Comparison of ENCODE assay signal across 8 cellular contexts in genomic region chr5:16934669-16935068, GRCh38. TPM values are rescaled to one million over a fixed set of nuclear protein-coding genes. Genes with fewer than 3 reads are reported as not detected.
DNase-seq lines count a peak whose midpoint lies in the region; ATAC-seq, FAIRE-seq and TF ChIP-seq lines count a peak whose summit lies in the region.

No MANE protein-coding gene starts in this region.

- H3K79me2 ChIP-seq in endothelial cell of umbilical vein (ENCODE audit: control insufficient read depth, insufficient read depth, low read length) = peaks cover 62% of the 10 kb centered on the region

- DNase-seq in DMS53 (lab: John Stamatoyannopoulos, UW) (peak; percentile 47), NCI-H748 (lab: John Stamatoyannopoulos, UW; ENCODE audit: unreplicated experiment) (peak; percentile 67), endothelial cell of umbilical vein (ENCODE audit: low read depth, low spot score) (peak; percentile 63), HuH-7.5 (ENCODE audit: low spot score) (no peak)
- no peak for DNase-seq in activated CD8-positive, alpha-beta memory T cell treated with anti-CD3 and anti-CD28 coated beads, Interleukin-2, amount 50 U/mL, for 4 hours

- no peaks in the 10 kb centered on the region for H3K9me1 ChIP-seq in endothelial cell of umbilical vein (replicated peaks; ENCODE audit: control insufficient read depth, extremely low read depth, insufficient read depth, low read length)

- H3K36me3 ChIP-seq in endothelial cell of umbilical vein (ENCODE audit: control insufficient read depth in 2 of 2, extremely low read depth in 1 of 2, insufficient read depth in 2 of 2, low read length in 2 of 2) (no peaks in the 10 kb centered on the region), neuron (ENCODE audit: insufficient read depth, low read length) (no peaks in the 10 kb centered on the region)

- peak; percentile 65 for FAIRE-seq in endothelial cell of umbilical vein (lab: Jason Lieb, UNC)

- CTCF ChIA-PET in endothelial cell of umbilical vein (lab: Charles Lee) = interaction anchor here (0.7 to 12.0 kb wide), 15 partner anchors 10 to 255 kb away, joined by 3 to 257 read pairs (median 4); no protein-coding TSS in a partner anchor

- peaks cover 13% of the 10 kb centered on the region for H4K20me1 ChIP-seq in endothelial cell of umbilical vein (replicated peaks; ENCODE audit: control insufficient read depth, extremely low read depth, insufficient read depth, low read length)

- H3K27me3 ChIP-seq in endothelial cell of umbilical vein (ENCODE audit: control insufficient read depth in 2 of 2, insufficient read depth in 2 of 2, low read length in 2 of 2) (no peaks in the 10 kb centered on the region), neuron (ENCODE audit: insufficient read depth, low read length) (peaks cover 23% of the 10 kb centered on the region)

- H3K27ac ChIP-seq in endothelial cell of umbilical vein (ENCODE audit: insufficient read depth, low read depth, low read length) = peak overlapping the region; percentile 81

- intact Hi-C loops in endothelial cell of umbilical vein (cut with micrococcal nuclease) = loop anchor here (1.0 to 10.0 kb wide), 7 partner anchors 18 to 256 kb away; no protein-coding TSS in a partner anchor

- BruUV-seq in endothelial cell of umbilical vein (replicated peaks; lab: Mats Ljungman, UMichigan) = TSS peak; percentile 16

- H3K4me1 ChIP-seq in endothelial cell of umbilical vein (ENCODE audit: control insufficient read depth, extremely low read depth, insufficient read depth, low read length) (peaks cover 52% of the 10 kb centered on the region), neuron (ENCODE audit: insufficient read depth, low read length) (peaks cover 14% of the 10 kb centered on the region)

- ATAC-seq in GM19397 (IDR thresholded peaks at IDR 0.05; ENCODE audit: unreplicated experiment) = no peak
- no peak for ATAC-seq in GM18907 (IDR thresholded peaks at IDR 0.05; ENCODE audit: unreplicated experiment)

- H3K4me2 ChIP-seq in endothelial cell of umbilical vein (ENCODE audit: insufficient read depth, low read length) = peak overlapping the region; percentile 95

- H2AFZ ChIP-seq in endothelial cell of umbilical vein (ENCODE audit: low read depth, low read length) = no peak overlapping the region
- H2AFZ ChIP-seq in neuron (ENCODE audit: low read depth, low read length) = peak overlapping the region; percentile 99

- TF ChIP-seq POLR2A in endothelial cell of umbilical vein (IDR thresholded peaks at IDR 0.05; ENCODE audit: low read depth, low read length) = no peak

- no peaks in the 10 kb centered on the region for H3K9me3 ChIP-seq in endothelial cell of umbilical vein (replicated peaks; ENCODE audit: control insufficient read depth, insufficient read depth, low read length)
- H3K9me3 ChIP-seq in neuron (ENCODE audit: low read length) = no peaks in the 10 kb centered on the region

- dilution Hi-C loops in endothelial cell of umbilical vein (cut with MboI; ENCODE audit: extremely low pct_ligation_motif_present, low sequenced_read_pairs) = no loop called here

- POLR2A ChIA-PET in endothelial cell of umbilical vein (lab: Charles Lee) = interaction anchor here (0.6 kb wide), 2 partner anchors 59 to 255 kb away, joined by 3 to 5 read pairs; no protein-coding TSS in a partner anchor

- TF ChIP-seq CTCF in endothelial cell of umbilical vein (IDR thresholded peaks at IDR 0.05; ENCODE audit: extremely low read depth in 1 of 2, insufficient read depth in 1 of 2, low read depth in 1 of 2, low read length in 2 of 2) = no peak

- H3K4me3 ChIP-seq in endothelial cell of umbilical vein (replicated peaks in 1 of 3; ENCODE audit: insufficient read depth in 1 of 3, low read depth in 1 of 3, low read length in 3 of 3) (peak overlapping the region; percentile 83 to 99 (median 97)), neuron (ENCODE audit: low read length) (peak overlapping the region; percentile 76)

- peak overlapping the region; percentile 90 for H3K9ac ChIP-seq in endothelial cell of umbilical vein (replicated peaks; ENCODE audit: extremely low read depth, insufficient read depth, low read length)

TF ChIP-seq in endothelial cell of umbilical vein, 7 proteins besides CTCF, POLR2A, EP300 and RAD21:
- TF ChIP-seq FOS (IDR thresholded peaks at IDR 0.05; ENCODE audit: borderline replicate concordance, insufficient read depth, low read length) (no peak), MYC (IDR thresholded peaks at IDR 0.05; ENCODE audit: low read depth, low read length) (no peak), GATA2 (IDR thresholded peaks at IDR 0.05; ENCODE audit: insufficient read depth, insufficient read length, low read depth, low read length) (no peak), EZH2 (IDR thresholded peaks at IDR 0.05; ENCODE audit: borderline replicate concordance, low read depth, low read length, severe bottlenecking) (no peak), POLR2AphosphoS5 (IDR thresholded peaks at IDR 0.05; ENCODE audit: insufficient read depth, low read depth, low read length) (no peak), JUN (IDR thresholded peaks at IDR 0.05; ENCODE audit: borderline replicate concordance, insufficient read depth, insufficient read length, low read depth) (no peak)

RNA-seq across cellular contexts. Expression of gene MYO10, which starts 1.4 kb away (rescaled TPM):
- 144 and 148 TPM in 2 replicates for total RNA-seq in endothelial cell of umbilical vein
- 20.1 and 36.0 TPM in 2 replicates for polyA plus RNA-seq in endothelial cell of umbilical vein
- polyA plus RNA-seq in endothelial cell of umbilical vein (2011; cell fraction: cytosol; rRNA removed) = 37.7 and 42.0 TPM in 2 replicates
- polyA plus RNA-seq in endothelial cell of umbilical vein (2011; cell fraction: nucleus; rRNA removed) = 71.0 and 77.6 TPM in 2 replicates
- polyA plus RNA-seq in endothelial cell of umbilical vein (2012) = 66.3 and 73.2 TPM in 2 replicates
- 128 and 136 TPM in 2 replicates for polyA minus RNA-seq in endothelial cell of umbilical vein
- polyA minus RNA-seq in endothelial cell of umbilical vein (2011; cell fraction: cytosol; rRNA and poly(A)+ RNA removed) = 8.3 TPM
- 208 and 230 TPM in 2 replicates for polyA minus RNA-seq in endothelial cell of umbilical vein (2011; cell fraction: nucleus; rRNA and poly(A)+ RNA removed)

Comparison
In these comparisons a context has a peak if more than half of its experiments do, and no peak if none do; other contexts are left out.
1. DNase-seq: peak in DMS53 (single experiment), NCI-H748 (single experiment) and endothelial cell of umbilical vein (single experiment); none in activated CD8-positive, alpha-beta memory T cell treated with anti-CD3 and anti-CD28 coated beads, Interleukin-2, amount 50 U/mL, for 4 hours (single experiment) and HuH-7.5 (single experiment).